ENCODE assay signal across 1 cellular context in genomic region chr7:2110586-2111396, GRCh38.
TF ChIP-seq lines count a peak whose summit lies in the region.

No MANE protein-coding gene starts in this region.

TF ChIP-seq in HCT116, 20 proteins besides CTCF, POLR2A, EP300 and RAD21 (continued from another document):
- TF ChIP-seq, protein P1, sequence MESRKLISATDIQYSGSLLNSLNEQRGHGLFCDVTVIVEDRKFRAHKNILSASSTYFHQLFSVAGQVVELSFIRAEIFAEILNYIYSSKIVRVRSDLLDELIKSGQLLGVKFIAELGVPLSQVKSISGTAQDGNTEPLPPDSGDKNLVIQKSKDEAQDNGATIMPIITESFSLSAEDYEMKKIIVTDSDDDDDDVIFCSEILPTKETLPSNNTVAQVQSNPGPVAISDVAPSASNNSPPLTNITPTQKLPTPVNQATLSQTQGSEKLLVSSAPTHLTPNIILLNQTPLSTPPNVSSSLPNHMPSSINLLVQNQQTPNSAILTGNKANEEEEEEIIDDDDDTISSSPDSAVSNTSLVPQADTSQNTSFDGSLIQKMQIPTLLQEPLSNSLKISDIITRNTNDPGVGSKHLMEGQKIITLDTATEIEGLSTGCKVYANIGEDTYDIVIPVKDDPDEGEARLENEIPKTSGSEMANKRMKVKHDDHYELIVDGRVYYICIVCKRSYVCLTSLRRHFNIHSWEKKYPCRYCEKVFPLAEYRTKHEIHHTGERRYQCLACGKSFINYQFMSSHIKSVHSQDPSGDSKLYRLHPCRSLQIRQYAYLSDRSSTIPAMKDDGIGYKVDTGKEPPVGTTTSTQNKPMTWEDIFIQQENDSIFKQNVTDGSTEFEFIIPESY (IDR thresholded peaks at IDR 0.05; ENCODE audit: extremely low read depth, insufficient replicate concordance, low read length): no peak
- TF ChIP-seq EZH2phosphoT487 (IDR thresholded peaks at IDR 0.05; ENCODE audit: borderline replicate concordance): no peak
- TF ChIP-seq SRF (IDR thresholded peaks at IDR 0.05; ENCODE audit: low read depth): no peak
- no peak for TF ChIP-seq CBX3 (IDR thresholded peaks at IDR 0.05; ENCODE audit: low read depth)
